1 cellular context compared by ENCODE assay signal in genomic region chr12:93425736-93426363, GRCh38.
TF ChIP-seq lines count a peak whose summit lies in the region.

No MANE protein-coding gene starts in this region.

TF ChIP-seq in HepG2, 621 proteins besides CTCF, POLR2A, EP300 and RAD21:
- peak; percentile 54 for TF ChIP-seq MAFK (conservative IDR thresholded peaks at IDR 0.05 in 1 of 2, IDR thresholded peaks at IDR 0.05 in 1 of 2; ENCODE audit: low read length in 2 of 2)
- TF ChIP-seq MAFF (IDR thresholded peaks at IDR 0.05; ENCODE audit: low read depth, low read length): peak; percentile 45; the same call in 1 of the 2 replicates
- TF ChIP-seq SMARCC2 (IDR thresholded peaks at IDR 0.05): no peak
TF ChIP-seq in HepG2: peak in this region for 2.
